23 cellular contexts compared by ENCODE assay signal in the genomic region with DNA sequence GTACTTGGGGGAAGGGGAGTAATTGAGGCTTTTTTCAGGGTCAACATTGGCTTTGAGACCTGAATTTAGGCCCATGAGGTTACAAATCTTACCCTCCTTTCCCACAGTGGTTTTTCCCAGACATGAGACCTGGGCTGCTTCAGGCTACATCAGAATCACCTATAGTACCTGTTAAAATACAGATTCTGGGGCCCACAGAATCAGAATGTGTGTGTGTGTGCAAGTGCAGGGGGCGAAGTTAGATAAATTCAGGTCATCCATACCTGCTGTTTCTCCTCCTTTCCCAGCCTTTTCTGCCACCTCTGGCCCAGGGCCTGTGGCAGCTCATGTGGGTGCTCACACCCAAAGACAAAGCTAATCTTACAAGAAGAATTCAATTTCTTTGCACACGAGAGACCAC.
A peak's percentile ranks its signal among the peaks of the same experiment; 100 is the strongest.
DNase-seq lines count a peak whose midpoint lies in the region; FAIRE-seq and TF ChIP-seq lines count a peak whose summit lies in the region.
"Had no signal": no experiment of that assay in that cellular context is flagged by ENCODE, and none has a peak within 500 bp of the region (broad histone marks: within the 10 kb centered on the region; RNA-seq: fewer than 3 reads in every experiment).

No MANE protein-coding gene starts in this region.

- no peaks in the 10 kb centered on the region for H3K79me2 ChIP-seq in Karpas-422 (ENCODE audit: low read length)
- no peaks in the 10 kb centered on the region for H3K79me2 ChIP-seq in astrocyte (ENCODE audit: insufficient read depth, low read length)

- H3K9ac ChIP-seq in BLaER1 treated with 17β-estradiol and CSF1 and Interleukin-3, amounts not matched to agents 10 nM and 100 nM = peak overlapping the region in 6 of 11 experiments; percentile 7 to 54 (median 40); a peak in 8 of 22 replicates
- H3K9ac ChIP-seq in Karpas-422 (ENCODE audit: low read length) = peak overlapping the region; percentile 8; the same call in 1 of the 2 replicates
- H3K9ac ChIP-seq in astrocyte (ENCODE audit: low read length) = no peak overlapping the region

- H3K27me3 Mint-ChIP-seq in astrocyte (ENCODE audit: low read depth, unreplicated experiment) (peaks cover 33% of the 10 kb centered on the region), glutamatergic neuron (ENCODE audit: unreplicated experiment) (peaks cover 5% of the 10 kb centered on the region)

- in situ Hi-C loops in GM13977 (cut with MboI; ENCODE audit: low pct_unique_long_range_greater_than_20kb, low sequenced_read_pairs, unreplicated experiment) = no loop called here

- peaks cover 22 to 75% (median 57%) of the 10 kb centered on the region in 10 experiments; a peak in 19 of 20 replicates for H3K4me1 ChIP-seq in BLaER1 treated with 17β-estradiol and CSF1 and Interleukin-3, amounts not matched to agents 10 nM and 100 nM
- H3K4me1 ChIP-seq in Karpas-422 (ENCODE audit: low read length) = peaks cover 47% of the 10 kb centered on the region
- H3K4me1 ChIP-seq in astrocyte (ENCODE audit: insufficient read depth, low read length) = no peaks in the 10 kb centered on the region
- peaks cover 0 to 6% of the 10 kb centered on the region in 2 donors for H3K4me1 ChIP-seq in uterus
- H3K4me1 ChIP-seq: A549, Caco-2, HAP-1 had no signal

- H3K27me3 ChIP-seq in BLaER1 treated with 17β-estradiol and CSF1 and Interleukin-3, amounts not matched to agents 10 nM and 100 nM = peaks cover 9 to 24% (median 15%) of the 10 kb centered on the region in 11 experiments; a peak in 21 of 22 replicates
- H3K27me3 ChIP-seq in Karpas-422 (ENCODE audit: low read length) (no peaks in the 10 kb centered on the region), astrocyte (ENCODE audit: insufficient read depth, low read length) (peaks cover 20% of the 10 kb centered on the region), uterus (peaks cover 0 to 16% of the 10 kb centered on the region in 2 donors)
- H3K27me3 ChIP-seq: BE2C had no signal

- TF ChIP-seq CTCF in astrocyte (IDR thresholded peaks at IDR 0.05; ENCODE audit: insufficient read depth, low read depth, low read length) = no peak
- TF ChIP-seq CTCF in glutamatergic neuron (IDR thresholded peaks at IDR 0.05; ENCODE audit: partially characterized antibody, unreplicated experiment) = no peak
- no peak for TF ChIP-seq CTCF in uterus (IDR thresholded peaks at IDR 0.05)
- TF ChIP-seq CTCF in GM13977 (IDR thresholded peaks at IDR 0.05; ENCODE audit: extremely low read depth, insufficient read depth, missing control alignments) = no peak

- no peaks in the 10 kb centered on the region for H3K36me3 ChIP-seq in BLaER1 treated with 17β-estradiol and CSF1 and Interleukin-3, amounts not matched to agents 10 nM and 100 nM
- H3K36me3 ChIP-seq in Karpas-422 (ENCODE audit: insufficient read depth, low read length) (no peaks in the 10 kb centered on the region), astrocyte (ENCODE audit: insufficient read depth, low read length) (no peaks in the 10 kb centered on the region), uterus (no peaks in the 10 kb centered on the region)
- H3K36me3 ChIP-seq: BE2C, HAP-1 had no signal

- no peaks in the 10 kb centered on the region for H3K36me3 Mint-ChIP-seq in astrocyte (ENCODE audit: low read depth, unreplicated experiment)
- H3K36me3 Mint-ChIP-seq in glutamatergic neuron (ENCODE audit: unreplicated experiment) = no peaks in the 10 kb centered on the region
- H3K36me3 Mint-ChIP-seq: CD4-positive, CD25-positive, alpha-beta regulatory T cell; CD8-positive, alpha-beta T cell had no signal

- peak overlapping the region in 5 of 11 experiments; percentile 7 to 66 (median 61); a peak in 7 of 22 replicates for H3K27ac ChIP-seq in BLaER1 treated with 17β-estradiol and CSF1 and Interleukin-3, amounts not matched to agents 10 nM and 100 nM
- H3K27ac ChIP-seq in Karpas-422 (ENCODE audit: low read length) (0 out of 2 replicates have a peak overlapping the region, but pooled peaks have one; percentile 21), astrocyte (ENCODE audit: low read depth, low read length) (no peak overlapping the region), uterus (no peak overlapping the region)
- H3K27ac ChIP-seq: A549, C4-2B had no signal

- H3K4me1 Mint-ChIP-seq in astrocyte (ENCODE audit: low read depth, unreplicated experiment) (peaks cover 20% of the 10 kb centered on the region), glutamatergic neuron (ENCODE audit: low read depth, unreplicated experiment) (peaks cover 28% of the 10 kb centered on the region)

- H3K4me3 Mint-ChIP-seq in astrocyte (ENCODE audit: unreplicated experiment) (peak overlapping the region; percentile 24), glutamatergic neuron (ENCODE audit: unreplicated experiment) (peak overlapping the region; percentile 20)
- H3K4me3 Mint-ChIP-seq: CD4-positive, CD25-positive, alpha-beta regulatory T cell; CD8-positive, alpha-beta T cell; GM23338 had no signal

- H3K9me2 ChIP-seq in Karpas-422 (replicated peaks; ENCODE audit: insufficient read depth, low read length) = no peaks in the 10 kb centered on the region

- peaks cover 0 to 12% (median 0%) of the 10 kb centered on the region in 11 experiments; a peak in 5 of 22 replicates for H4K20me1 ChIP-seq in BLaER1 treated with 17β-estradiol and CSF1 and Interleukin-3, amounts not matched to agents 10 nM and 100 nM
- H4K20me1 ChIP-seq in Karpas-422 (ENCODE audit: insufficient read depth, low read depth, low read length) (no peaks in the 10 kb centered on the region), astrocyte (ENCODE audit: insufficient read depth, low read length) (no peaks in the 10 kb centered on the region)

- H2AFZ ChIP-seq in Karpas-422 (ENCODE audit: low read length) = no peak overlapping the region
- H2AFZ ChIP-seq in astrocyte (ENCODE audit: low read depth, low read length) = no peak overlapping the region
- H2AFZ ChIP-seq: GM23338 had no signal

- H3K27ac Mint-ChIP-seq in astrocyte (ENCODE audit: unreplicated experiment) = no peak overlapping the region
- no peak overlapping the region for H3K27ac Mint-ChIP-seq in glutamatergic neuron (ENCODE audit: unreplicated experiment)
- H3K27ac Mint-ChIP-seq: CD4-positive, CD25-positive, alpha-beta regulatory T cell; CD8-positive, alpha-beta T cell; GM23338 had no signal

- intact Hi-C loops in uterus (cut with DNase I; ENCODE audit: low total_unique reads) = no loop called here

- H3K9me3 ChIP-seq in BLaER1 treated with 17β-estradiol and CSF1 and Interleukin-3, amounts not matched to agents 10 nM and 100 nM (replicated peaks in 1 of 11) = no peaks in the 10 kb centered on the region
- H3K9me3 ChIP-seq in Karpas-422 (ENCODE audit: low read length) = no peaks in the 10 kb centered on the region
- H3K9me3 ChIP-seq in astrocyte (ENCODE audit: insufficient read depth, low read depth, low read length) = no peaks in the 10 kb centered on the region
- no peaks in the 10 kb centered on the region for H3K9me3 ChIP-seq in uterus
- H3K9me3 ChIP-seq: A549, BE2C, Caco-2, HAP-1 had no signal

- no peak overlapping the region; a peak in 1 of 20 replicates for H3K4me3 ChIP-seq in BLaER1 treated with 17β-estradiol and CSF1 and Interleukin-3, amounts not matched to agents 10 nM and 100 nM
- H3K4me3 ChIP-seq in Karpas-422 (ENCODE audit: low read length) (no peak overlapping the region; the same call in 1 of the 2 replicates), astrocyte (ENCODE audit: insufficient read depth, low read depth, low read length) (no peak overlapping the region), uterus (no peak overlapping the region)
- H3K4me3 ChIP-seq: A549, GM23338, HAP-1 had no signal

- peak overlapping the region; percentile 34 to 97 (median 85) for H3K4me2 ChIP-seq in BLaER1 treated with 17β-estradiol and CSF1 and Interleukin-3, amounts not matched to agents 10 nM and 100 nM
- H3K4me2 ChIP-seq in Karpas-422 (ENCODE audit: low read depth, low read length, poor library complexity, severe bottlenecking) (peak overlapping the region; percentile 62), astrocyte (ENCODE audit: low read length) (no peak overlapping the region)
- H3K4me2 ChIP-seq: A549, GM23338 had no signal

- no peak for FAIRE-seq in astrocyte (lab: Jason Lieb, UNC)
- FAIRE-seq: A549, GM12892, H54 had no signal

- DNase-seq in Karpas-422 (no peak), astrocyte (ENCODE audit: low read depth) (no peak), glutamatergic neuron (no peak), GDM1 (lab: John Stamatoyannopoulos, UW) (no peak), uterus (no peak), GM13977 (ENCODE audit: low spot score) (no peak), SIG-M5 (lab: John Stamatoyannopoulos, UW) (no peak)
- DNase-seq: 8988T; AML-193; Caco-2; CD4-positive, CD25-positive, alpha-beta regulatory T cell; CD8-positive, alpha-beta T cell; DMS153; DND-41; GF-D8 had no signal

- H3K9me3 Mint-ChIP-seq in astrocyte (ENCODE audit: unreplicated experiment) (no peaks in the 10 kb centered on the region), glutamatergic neuron (ENCODE audit: unreplicated experiment) (peaks cover 2% of the 10 kb centered on the region)
- H3K9me3 Mint-ChIP-seq: CD4-positive, CD25-positive, alpha-beta regulatory T cell; CD8-positive, alpha-beta T cell; GM23338 had no signal

- no peak for TF ChIP-seq POLR2A in uterus (IDR thresholded peaks at IDR 0.05)
